ENCODE assay signal across 27 cellular contexts in the genomic region with DNA sequence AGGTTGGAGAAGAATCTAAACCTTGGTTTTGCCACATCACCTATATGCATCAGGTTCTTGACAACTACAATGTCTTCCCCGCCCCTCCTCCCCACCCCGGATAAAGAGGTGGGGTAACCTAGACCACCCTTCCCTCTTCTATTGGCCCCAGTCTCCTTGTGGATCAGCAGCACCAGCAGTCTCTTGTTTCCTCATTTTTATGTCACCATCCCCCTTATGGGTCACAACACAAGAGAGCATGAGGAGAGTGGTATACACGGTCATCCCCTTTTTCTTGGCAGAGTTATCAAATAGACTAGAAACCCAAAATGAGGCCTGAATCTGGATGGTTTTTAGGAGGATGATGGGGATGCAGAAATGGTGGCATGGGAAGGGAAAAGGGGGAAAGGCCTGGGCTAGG. TPM values are rescaled to one million over a fixed set of nuclear protein-coding genes. Genes with fewer than 3 reads are reported as not detected.
DNase-seq lines count a peak whose midpoint lies in the region; ATAC-seq, FAIRE-seq and TF ChIP-seq lines count a peak whose summit lies in the region.
"Had no signal": no experiment of that assay in that cellular context is flagged by ENCODE, and none has a peak within 500 bp of the region (broad histone marks: within the 10 kb centered on the region; RNA-seq: fewer than 3 reads in every experiment).

No MANE protein-coding gene starts in this region.

- H4K91ac ChIP-seq in neuronal stem cell (ENCODE audit: low read depth, low read length, poor library complexity): no peak overlapping the region

- no peak overlapping the region for H2BK15ac ChIP-seq in neuronal stem cell (ENCODE audit: low read length)

- H3K18ac ChIP-seq in neuronal stem cell (ENCODE audit: low read length): no peak overlapping the region

- H4K20me1 ChIP-seq in HepG2 (ENCODE audit: insufficient read depth, low read length): no peaks in the 10 kb centered on the region
- H4K20me1 ChIP-seq: BLaER1 treated with 17β-estradiol and CSF1 and Interleukin-3, amounts not matched to agents 10 nM and 100 nM had no signal

- POLR2A ChIA-PET in HepG2 (lab: Yijun Ruan, JAX): no interaction called here

- H3K4me3 ChIP-seq in right lobe of liver: no peak overlapping the region
- no peak overlapping the region for H3K4me3 ChIP-seq in HepG2 (replicated peaks in 1 of 3; ENCODE audit: insufficient read depth in 1 of 3, low read depth in 2 of 3, low read length in 3 of 3)
- H3K4me3 ChIP-seq in lower lobe of right lung: no peak overlapping the region
- no peak overlapping the region for H3K4me3 ChIP-seq in neuronal stem cell (ENCODE audit: low read length in 2 of 2)
- H3K4me3 ChIP-seq: A549, GM12878, SK-N-MC had no signal

- no peak overlapping the region for H2BK120ac ChIP-seq in neuronal stem cell (ENCODE audit: low read depth, low read length)

- H2AK5ac ChIP-seq in neuronal stem cell (ENCODE audit: low read depth, low read length): no peak overlapping the region

- no peak overlapping the region for H3K14ac ChIP-seq in neuronal stem cell (ENCODE audit: low read length)

- in situ Hi-C loops in HepG2 (cut with HindIII; ENCODE audit: extremely low pct_ligation_motif_present, low pct_unique_long_range_greater_than_20kb): no loop called here

- H4K8ac ChIP-seq in neuronal stem cell (ENCODE audit: low read depth, low read length): no peak overlapping the region

- ATAC-seq in right lobe of liver (peak; percentile 44 to 69 (median 52)), HepG2 (no peak), lower lobe of right lung (no peak), GM19035 (IDR thresholded peaks at IDR 0.05; ENCODE audit: unreplicated experiment) (no peak), GM19463 (IDR thresholded peaks at IDR 0.05; ENCODE audit: unreplicated experiment) (no peak)
- ATAC-seq: A549; CD8-positive, alpha-beta T cell; GM12878; HCT116 had no signal

- no peak overlapping the region for H2BK12ac ChIP-seq in neuronal stem cell (ENCODE audit: low read length)

- no peak overlapping the region for H2AFZ ChIP-seq in HepG2 (ENCODE audit: low read length)
- H2AFZ ChIP-seq in neuronal stem cell (ENCODE audit: low read length): no peak overlapping the region

- H3K4me1 ChIP-seq in right lobe of liver: no peaks in the 10 kb centered on the region
- no peaks in the 10 kb centered on the region for H3K4me1 ChIP-seq in HepG2 (ENCODE audit: insufficient read depth, low read length)
- no peaks in the 10 kb centered on the region for H3K4me1 ChIP-seq in lower lobe of right lung
- no peaks in the 10 kb centered on the region for H3K4me1 ChIP-seq in neuronal stem cell (ENCODE audit: control insufficient read depth in 2 of 2, insufficient read depth in 1 of 2, low read depth in 1 of 2, low read length in 2 of 2)
- H3K4me1 ChIP-seq: A549, Caco-2, Peyer's patch had no signal

- 50% methylated on average over 3 of the region's 3 CpGs for WGBS in right lobe of liver (ENCODE audit: insufficient coverage, low coverage, low lambda C conversion rate, missing lambda C conversion rate)
- WGBS in HepG2 (ENCODE audit: low lambda C conversion rate): 9% methylated on average over 3 of the region's 3 CpGs
- WGBS in neuronal stem cell (ENCODE audit: extremely low coverage in 2 of 2, insufficient read length in 2 of 2, insufficient replicate concordance in 1 of 2), 2 donors: no CpG with 5 or more reads among the region's 3 CpGs

- H3K79me2 ChIP-seq in HepG2 (ENCODE audit: insufficient read depth, low read length): no peaks in the 10 kb centered on the region

- H3K9me3 ChIP-seq in right lobe of liver (no peaks in the 10 kb centered on the region), HepG2 (ENCODE audit: low read length) (no peaks in the 10 kb centered on the region), lower lobe of right lung (no peaks in the 10 kb centered on the region), neuronal stem cell (replicated peaks in 1 of 2; ENCODE audit: control insufficient read depth in 2 of 2, insufficient read depth in 1 of 2, low read depth in 1 of 2, low read length in 2 of 2) (no peaks in the 10 kb centered on the region)
- H3K9me3 ChIP-seq: A549, Caco-2, Peyer's patch had no signal

- no peak for DNase-seq in right lobe of liver
- DNase-seq in HepG2 (ENCODE audit: low spot score): no peak
- DNase-seq in NOMO-1 treated with DMSO at 0.1 percent for 48 hours (lab: John Stamatoyannopoulos, UW; ENCODE audit: unreplicated experiment): peak; percentile 63
- DNase-seq in lower lobe of right lung: no peak
- DNase-seq in neuronal stem cell (ENCODE audit: low spot score): no peak
- DNase-seq: AML-193; Caco-2; CD8-positive, alpha-beta T cell; GDM1; NCI-H1105 treated with DMSO at 0.1 percent for 48 hours; NCI-H146; NCI-H2029; NCI-H446; NCI-H524 treated with DMSO at 0.1 percent for 48 hours; NCI-H774; Peyer's patch; SIG-M5 had no signal

- no TSS peak for BruUV-seq in HepG2 (replicated peaks; lab: Mats Ljungman, UMichigan)

- no peak overlapping the region for H3K9ac ChIP-seq in HepG2 (ENCODE audit: insufficient read depth, low read depth, low read length)
- H3K9ac ChIP-seq in neuronal stem cell (ENCODE audit: low read depth, low read length, poor library complexity): no peak overlapping the region

- TF ChIP-seq EP300 in HepG2 (IDR thresholded peaks at IDR 0.05; ENCODE audit: low read depth in 2 of 2, low read length in 2 of 2): no peak
- no peak for TF ChIP-seq EP300 in HepG2 (CRISPR knock-in tag; IDR thresholded peaks at IDR 0.05; ENCODE audit: borderline replicate concordance)

- H3K79me1 ChIP-seq in neuronal stem cell (ENCODE audit: low read depth, low read length): no peaks in the 10 kb centered on the region

- intact Hi-C loops in right lobe of liver (cut with DNase I) (no loop called here), HepG2 (cut with micrococcal nuclease; ENCODE audit: unreplicated experiment) (no loop called here), lower lobe of right lung (cut with DNase I) (no loop called here)

- CTCF ChIA-PET in HepG2 (lab: Yijun Ruan, JAX; ENCODE audit: low intra/inter-chr PET ratio, low total read pairs): no interaction called here

- no peak overlapping the region for H3K23ac ChIP-seq in neuronal stem cell (ENCODE audit: low read depth, low read length, poor library complexity)

- H3K4ac ChIP-seq in neuronal stem cell (ENCODE audit: low read length): no peak overlapping the region

- H2BK5ac ChIP-seq in neuronal stem cell (ENCODE audit: low read length): no peak overlapping the region

- FAIRE-seq in HepG2 (lab: Jason Lieb, UNC): no peak
- FAIRE-seq: A549, GM12878, GM19239 had no signal

- H3K4me2 ChIP-seq in HepG2 (ENCODE audit: low read depth, low read length) (no peak overlapping the region), neuronal stem cell (ENCODE audit: insufficient read depth, low read length, poor library complexity, severe bottlenecking) (no peak overlapping the region)
- H3K4me2 ChIP-seq: A549 had no signal

- TF ChIP-seq CTCF in right lobe of liver (IDR thresholded peaks at IDR 0.05) (no peak), HepG2 (CRISPR knock-in tag; IDR thresholded peaks at IDR 0.05) (no peak), lower lobe of right lung (IDR thresholded peaks at IDR 0.05) (no peak)

- no peaks in the 10 kb centered on the region for H3K36me3 ChIP-seq in right lobe of liver
- H3K36me3 ChIP-seq in HepG2 (replicated peaks in 1 of 2; ENCODE audit: control insufficient read depth in 1 of 2, insufficient read depth in 2 of 2, low read length in 2 of 2): no peaks in the 10 kb centered on the region
- H3K36me3 ChIP-seq in lower lobe of right lung: no peaks in the 10 kb centered on the region
- H3K36me3 ChIP-seq in neuronal stem cell (replicated peaks in 1 of 2; ENCODE audit: control insufficient read depth in 2 of 2, insufficient read depth in 2 of 2, low read length in 2 of 2): no peaks in the 10 kb centered on the region
- H3K36me3 ChIP-seq: BLaER1 treated with 17β-estradiol and CSF1 and Interleukin-3, amounts not matched to agents 10 nM and 100 nM; Peyer's patch had no signal

- H3K27me3 ChIP-seq in right lobe of liver (peaks cover 0 to 4% of the 10 kb centered on the region in 2 donors), HepG2 (ENCODE audit: control insufficient read depth in 1 of 2, insufficient read depth in 2 of 2, low read length in 2 of 2) (no peaks in the 10 kb centered on the region), lower lobe of right lung (ENCODE audit: low read depth) (no peaks in the 10 kb centered on the region), neuronal stem cell (ENCODE audit: control insufficient read depth in 3 of 3, insufficient read depth in 3 of 3, low read depth in 1 of 3, low read length in 3 of 3) (no peaks in the 10 kb centered on the region)
- H3K27me3 ChIP-seq: BLaER1 treated with 17β-estradiol and CSF1 and Interleukin-3, amounts not matched to agents 10 nM and 100 nM; Peyer's patch had no signal

- no peak for TF ChIP-seq RAD21 in HepG2 (CRISPR knock-in tag; IDR thresholded peaks at IDR 0.05)

- H3K27ac ChIP-seq in right lobe of liver (no peak overlapping the region), HepG2 (ENCODE audit: extremely low read length, insufficient read depth, low read length) (no peak overlapping the region), lower lobe of right lung (peak overlapping the region; percentile 31), neuronal stem cell (replicated peaks; ENCODE audit: low read length) (no peak overlapping the region)
- H3K27ac ChIP-seq: A549, SK-N-MC had no signal

- no peak for TF ChIP-seq POLR2A in right lobe of liver (IDR thresholded peaks at IDR 0.05)
- TF ChIP-seq POLR2A in HepG2 (IDR thresholded peaks at IDR 0.05; ENCODE audit: insufficient read depth in 1 of 2, low read depth in 2 of 2, low read length in 2 of 2): no peak

RNA-seq across cellular contexts. Expression of a gene that starts 1.2 kb away (rescaled TPM):
- total RNA-seq in right lobe of liver (1 to 10 TPM; 1.1 to 3.8 (median 3.1) TPM), HepG2 (2016; rRNA removed; fragmentation: Illumina TruSeq; extraction: Trizol) (not detected in 2 replicates), lower lobe of right lung (2.7 TPM)
- not detected in 2 replicates for total RNA-seq in HepG2 (2016; cell fraction: cytosol; rRNA removed; fragmentation: Illumina TruSeq; extraction: Trizol; ENCODE audit: low read depth)
- not detected in 2 replicates for total RNA-seq in HepG2 (2016; cell fraction: insoluble cytoplasmic fraction; rRNA removed; fragmentation: Illumina TruSeq; extraction: Trizol)
- total RNA-seq in HepG2 (2016; cell fraction: membrane; rRNA removed; fragmentation: Illumina TruSeq; extraction: Trizol): not detected in 2 replicates
- total RNA-seq in HepG2 (2016; cell fraction: nucleus; rRNA removed; fragmentation: Illumina TruSeq; extraction: Trizol): not detected in 2 replicates
- not detected in 2 replicates for polyA plus RNA-seq in HepG2 (2011; rRNA removed)
- polyA plus RNA-seq in HepG2 (2011; cell fraction: cytosol; rRNA removed): not detected in 2 replicates
- polyA plus RNA-seq in HepG2 (2011; cell fraction: nucleus; rRNA removed): not detected in 2 replicates
- not detected in 2 replicates for polyA plus RNA-seq in HepG2 (2012)
- polyA plus RNA-seq in HepG2 (2016; cell fraction: cytosol; fragmentation: Illumina TruSeq; extraction: Trizol; ENCODE audit: low read depth): not detected in 2 replicates
- not detected in 2 replicates for polyA plus RNA-seq in HepG2 (2016; cell fraction: insoluble cytoplasmic fraction; fragmentation: Illumina TruSeq; extraction: Trizol; ENCODE audit: low read depth)
- not detected in 2 replicates for polyA plus RNA-seq in HepG2 (2016; cell fraction: membrane; fragmentation: Illumina TruSeq; extraction: Trizol; ENCODE audit: low read depth)
- polyA plus RNA-seq in HepG2 (2016; cell fraction: nucleus; fragmentation: Illumina TruSeq; extraction: Trizol; ENCODE audit: insufficient read depth, low read depth): not detected in 2 replicates
- not detected in 2 replicates for polyA minus RNA-seq in HepG2 (2011; rRNA and poly(A)+ RNA removed; ENCODE audit: low replicate concordance)
- not detected in 2 replicates for polyA minus RNA-seq in HepG2 (2011; cell fraction: cytosol; rRNA and poly(A)+ RNA removed)
- not detected in 2 replicates for polyA minus RNA-seq in HepG2 (2011; cell fraction: nucleus; rRNA and poly(A)+ RNA removed)
- not detected for polyA plus RNA-seq in neuronal stem cell (2013, experiment 1 of 2)
- not detected for polyA plus RNA-seq in neuronal stem cell (2013, experiment 2 of 2)
- total RNA-seq: Caco-2; CD8-positive, alpha-beta T cell; H4; OCI-LY7 had no signal
- polyA plus RNA-seq: A549 had no signal

RNA-seq across cellular contexts. Expression of a gene that starts 38.7 kb away (rescaled TPM):
- total RNA-seq in right lobe of liver: 10 to 100 TPM in 1 of 6 experiments, 1 to 10 TPM in 5; 5.2 to 13.0 (median 9.0) TPM
- total RNA-seq in HepG2 (2016; rRNA removed; fragmentation: Illumina TruSeq; extraction: Trizol): not detected in 2 replicates
- not detected in 2 replicates for total RNA-seq in HepG2 (2016; cell fraction: cytosol; rRNA removed; fragmentation: Illumina TruSeq; extraction: Trizol; ENCODE audit: low read depth)
- total RNA-seq in HepG2 (2016; cell fraction: insoluble cytoplasmic fraction; rRNA removed; fragmentation: Illumina TruSeq; extraction: Trizol): not detected in 2 replicates
- not detected in 2 replicates for total RNA-seq in HepG2 (2016; cell fraction: membrane; rRNA removed; fragmentation: Illumina TruSeq; extraction: Trizol)
- total RNA-seq in HepG2 (2016; cell fraction: nucleus; rRNA removed; fragmentation: Illumina TruSeq; extraction: Trizol): not detected in 2 replicates
- not detected in 2 replicates for polyA plus RNA-seq in HepG2 (2011; rRNA removed)
- polyA plus RNA-seq in HepG2 (2011; cell fraction: cytosol; rRNA removed): not detected in 2 replicates
- not detected in 2 replicates for polyA plus RNA-seq in HepG2 (2011; cell fraction: nucleus; rRNA removed)
- not detected in 2 replicates for polyA plus RNA-seq in HepG2 (2012)
- not detected in 2 replicates for polyA plus RNA-seq in HepG2 (2016; cell fraction: cytosol; fragmentation: Illumina TruSeq; extraction: Trizol; ENCODE audit: low read depth)
- not detected in 2 replicates for polyA plus RNA-seq in HepG2 (2016; cell fraction: insoluble cytoplasmic fraction; fragmentation: Illumina TruSeq; extraction: Trizol; ENCODE audit: low read depth)
- not detected in 2 replicates for polyA plus RNA-seq in HepG2 (2016; cell fraction: membrane; fragmentation: Illumina TruSeq; extraction: Trizol; ENCODE audit: low read depth)
- polyA plus RNA-seq in HepG2 (2016; cell fraction: nucleus; fragmentation: Illumina TruSeq; extraction: Trizol; ENCODE audit: insufficient read depth, low read depth): not detected in 2 replicates
- polyA minus RNA-seq in HepG2 (2011; rRNA and poly(A)+ RNA removed; ENCODE audit: low replicate concordance): 0.18 TPM in 1 of 2 replicates, not detected in the other
- polyA minus RNA-seq in HepG2 (2011; cell fraction: cytosol; rRNA and poly(A)+ RNA removed): not detected in 2 replicates
- not detected in 2 replicates for polyA minus RNA-seq in HepG2 (2011; cell fraction: nucleus; rRNA and poly(A)+ RNA removed)
- 89.5 TPM for total RNA-seq in lower lobe of right lung
- not detected for polyA plus RNA-seq in neuronal stem cell (2013, experiment 1 of 2)
- polyA plus RNA-seq in neuronal stem cell (2013, experiment 2 of 2): not detected
- total RNA-seq: Caco-2; CD8-positive, alpha-beta T cell; OCI-LY7 had no signal
- polyA plus RNA-seq: A549 had no signal

RNA-seq across cellular contexts. Expression of a gene that starts 58.9 kb away (rescaled TPM):
- total RNA-seq in right lobe of liver (10 to 100 TPM; 42.4 to 98.5 (median 61.5) TPM), HepG2 (2016; rRNA removed; fragmentation: Illumina TruSeq; extraction: Trizol) (not detected in 2 replicates), lower lobe of right lung (176 TPM)
- total RNA-seq in HepG2 (2016; cell fraction: cytosol; rRNA removed; fragmentation: Illumina TruSeq; extraction: Trizol; ENCODE audit: low read depth): not detected in 2 replicates
- not detected in 2 replicates for total RNA-seq in HepG2 (2016; cell fraction: insoluble cytoplasmic fraction; rRNA removed; fragmentation: Illumina TruSeq; extraction: Trizol)
- not detected in 2 replicates for total RNA-seq in HepG2 (2016; cell fraction: membrane; rRNA removed; fragmentation: Illumina TruSeq; extraction: Trizol)
- total RNA-seq in HepG2 (2016; cell fraction: nucleus; rRNA removed; fragmentation: Illumina TruSeq; extraction: Trizol): not detected in 2 replicates
- not detected in 2 replicates for polyA plus RNA-seq in HepG2 (2011; rRNA removed)
- not detected in 2 replicates for polyA plus RNA-seq in HepG2 (2011; cell fraction: cytosol; rRNA removed)
- not detected in 2 replicates for polyA plus RNA-seq in HepG2 (2011; cell fraction: nucleus; rRNA removed)
- polyA plus RNA-seq in HepG2 (2012): not detected in 2 replicates
- polyA plus RNA-seq in HepG2 (2016; cell fraction: cytosol; fragmentation: Illumina TruSeq; extraction: Trizol; ENCODE audit: low read depth): not detected in 2 replicates
- not detected in 2 replicates for polyA plus RNA-seq in HepG2 (2016; cell fraction: insoluble cytoplasmic fraction; fragmentation: Illumina TruSeq; extraction: Trizol; ENCODE audit: low read depth)
- polyA plus RNA-seq in HepG2 (2016; cell fraction: membrane; fragmentation: Illumina TruSeq; extraction: Trizol; ENCODE audit: low read depth): not detected in 2 replicates
- not detected in 2 replicates for polyA plus RNA-seq in HepG2 (2016; cell fraction: nucleus; fragmentation: Illumina TruSeq; extraction: Trizol; ENCODE audit: insufficient read depth, low read depth)
- polyA minus RNA-seq in HepG2 (2011; rRNA and poly(A)+ RNA removed; ENCODE audit: low replicate concordance): not detected in 2 replicates
- polyA minus RNA-seq in HepG2 (2011; cell fraction: cytosol; rRNA and poly(A)+ RNA removed): not detected in 2 replicates
- not detected in 2 replicates for polyA minus RNA-seq in HepG2 (2011; cell fraction: nucleus; rRNA and poly(A)+ RNA removed)
- polyA plus RNA-seq in neuronal stem cell (2013, experiment 1 of 2): 0.04 TPM
- not detected for polyA plus RNA-seq in neuronal stem cell (2013, experiment 2 of 2)
- total RNA-seq: Caco-2; CD8-positive, alpha-beta T cell; H4; OCI-LY7 had no signal
- polyA plus RNA-seq: A549 had no signal

Comparison
In these comparisons a context has a peak if more than half of its experiments do, and no peak if none do; other contexts are left out.
1. ATAC-seq: peak in right lobe of liver (4 of 4); none in HepG2 (single experiment), lower lobe of right lung (0 of 2), GM19035 (single experiment) and GM19463 (single experiment).
2. RNA of a gene that starts 38.7 kb away (total RNA-seq): 89.5 TPM in lower lobe of right lung (single experiment) and 5.2 to 13.0 TPM in right lobe of liver; not detected in HepG2; every median in the first group is over 4 times any median in the second.
3. RNA of a gene that starts 58.9 kb away (total RNA-seq): 176 TPM in lower lobe of right lung (single experiment) and 42.4 to 98.5 TPM in right lobe of liver; not detected in HepG2; every median in the first group is over 10 times any median in the second.